18 cellular contexts compared by ENCODE assay signal in the genomic region with DNA sequence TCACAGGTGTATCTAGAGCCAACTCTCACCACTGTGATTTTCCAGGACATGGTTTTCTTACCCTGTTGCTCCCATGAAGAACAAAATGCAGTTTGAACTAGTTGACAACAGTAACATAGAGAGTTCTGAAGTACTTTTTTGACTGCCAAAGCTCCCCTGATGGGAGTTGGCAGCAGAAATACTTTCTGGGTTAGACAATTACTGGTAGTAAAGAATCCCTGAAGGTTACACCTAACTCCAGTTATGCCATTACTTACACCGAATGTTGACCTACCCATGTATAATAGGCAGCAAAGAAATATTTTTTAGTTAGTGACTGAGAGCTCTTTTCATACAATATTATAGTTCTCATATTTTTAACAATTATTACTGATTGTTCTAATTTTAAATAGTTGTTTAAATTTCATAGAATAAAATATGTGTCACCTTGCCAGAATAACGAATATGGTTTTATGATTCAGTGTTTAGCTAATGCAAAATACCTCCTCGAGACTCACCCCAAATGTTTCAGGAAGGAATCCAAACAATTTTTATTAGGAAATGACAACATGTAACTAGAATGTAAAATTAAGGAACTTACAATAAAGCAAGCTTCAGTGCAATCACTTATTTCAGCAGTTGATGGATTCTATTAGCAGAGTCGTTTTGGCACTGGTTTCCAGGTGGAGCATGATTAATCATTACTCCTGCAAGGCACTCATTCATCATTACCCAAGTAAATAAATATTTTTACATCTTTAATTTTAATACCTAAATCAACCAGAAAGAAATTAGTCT.
DNase-seq lines count a peak whose midpoint lies in the region; ATAC-seq, FAIRE-seq and TF ChIP-seq lines count a peak whose summit lies in the region.
"Had no signal": no experiment of that assay in that cellular context is flagged by ENCODE, and none has a peak within 500 bp of the region (broad histone marks: within the 10 kb centered on the region; RNA-seq: fewer than 3 reads in every experiment).

No MANE protein-coding gene starts in this region.

- peak overlapping the region; percentile 2 for H3K4me2 ChIP-seq in endothelial cell of umbilical vein (ENCODE audit: insufficient read depth, low read length)
- no peak overlapping the region for H3K4me2 ChIP-seq in GM23338

- no peaks in the 10 kb centered on the region for H3K9me2 ChIP-seq in GM23338 (ENCODE audit: insufficient read depth)

- TSS peak; percentile 48 for BruUV-seq in endothelial cell of umbilical vein (replicated peaks; lab: Mats Ljungman, UMichigan)

- no peaks in the 10 kb centered on the region for H4K20me1 ChIP-seq in endothelial cell of umbilical vein (replicated peaks; ENCODE audit: control insufficient read depth, extremely low read depth, insufficient read depth, low read length)
- no peaks in the 10 kb centered on the region for H4K20me1 ChIP-seq in GM23338 (replicated peaks; ENCODE audit: insufficient read depth)

- TF ChIP-seq CTCF in endothelial cell of umbilical vein (IDR thresholded peaks at IDR 0.05; ENCODE audit: extremely low read depth in 1 of 2, insufficient read depth in 1 of 2, low read depth in 1 of 2, low read length in 2 of 2) (no peak), pancreas (IDR thresholded peaks at IDR 0.05) (no peak), GM23338 (conservative IDR thresholded peaks at IDR 0.05; ENCODE audit: low read depth in 2 of 2) (no peak)

- peak; percentile 85 for DNase-seq in EL
- DNase-seq in RKO (ENCODE audit: low spot score) = peak; percentile 27
- DNase-seq in endothelial cell of umbilical vein (ENCODE audit: low read depth, low spot score) = no peak
- DNase-seq in pancreas = no peak
- no peak for DNase-seq in GM23338 (ENCODE audit: low spot score)
- DNase-seq in activated CD8-positive, alpha-beta memory T cell treated with anti-CD3 and anti-CD28 coated beads, Interleukin-2, amount 10 ng/mL, durations not matched to agents 7 days and 5 days = no peak
- DNase-seq in H4 (ENCODE audit: low spot score) = no peak
- DNase-seq: activated CD4-positive, alpha-beta T cell treated with anti-CD3 and anti-CD28 coated beads, Interleukin-2, amount 50 U/mL, for 4 hours; amygdala; gastrocnemius medialis; midbrain; NCI-H1930; NCI-H82; substantia nigra; T-helper 9 cell had no signal

- H3K9me1 ChIP-seq in endothelial cell of umbilical vein (replicated peaks; ENCODE audit: control insufficient read depth, extremely low read depth, insufficient read depth, low read length) = no peaks in the 10 kb centered on the region

- H3K4me3 ChIP-seq in endothelial cell of umbilical vein (replicated peaks in 1 of 3; ENCODE audit: insufficient read depth in 1 of 3, low read depth in 1 of 3, low read length in 3 of 3) (no peak overlapping the region), pancreas (no peak overlapping the region), GM23338 (no peak overlapping the region)
- H3K4me3 ChIP-seq: gastrocnemius medialis had no signal

- H3K4me1 ChIP-seq in endothelial cell of umbilical vein (ENCODE audit: control insufficient read depth, extremely low read depth, insufficient read depth, low read length) (no peaks in the 10 kb centered on the region), pancreas (no peaks in the 10 kb centered on the region), GM23338 (ENCODE audit: insufficient read depth) (peaks cover 21% of the 10 kb centered on the region)
- H3K4me1 ChIP-seq: gastrocnemius medialis had no signal

- H3K27me3 ChIP-seq in endothelial cell of umbilical vein (ENCODE audit: control insufficient read depth in 2 of 2, insufficient read depth in 2 of 2, low read length in 2 of 2) = no peaks in the 10 kb centered on the region
- peaks cover 0 to 10% (median 3%) of the 10 kb centered on the region in 4 donors for H3K27me3 ChIP-seq in pancreas
- H3K27me3 ChIP-seq in GM23338 (ENCODE audit: insufficient read depth) = no peaks in the 10 kb centered on the region
- H3K27me3 ChIP-seq: gastrocnemius medialis had no signal

- no peaks in the 10 kb centered on the region for H3K36me3 ChIP-seq in endothelial cell of umbilical vein (ENCODE audit: control insufficient read depth in 2 of 2, extremely low read depth in 1 of 2, insufficient read depth in 2 of 2, low read length in 2 of 2)
- no peaks in the 10 kb centered on the region for H3K36me3 ChIP-seq in pancreas
- H3K36me3 ChIP-seq in GM23338 (ENCODE audit: insufficient read depth) = no peaks in the 10 kb centered on the region
- H3K36me3 ChIP-seq: gastrocnemius medialis had no signal

- H3K79me2 ChIP-seq in endothelial cell of umbilical vein (ENCODE audit: control insufficient read depth, insufficient read depth, low read length) (no peaks in the 10 kb centered on the region), GM23338 (replicated peaks; ENCODE audit: insufficient read depth) (no peaks in the 10 kb centered on the region)

- peak overlapping the region; percentile 45 for H3K27ac ChIP-seq in endothelial cell of umbilical vein (ENCODE audit: insufficient read depth, low read depth, low read length)
- peak overlapping the region; percentile 7 to 69 (median 52) for H3K27ac ChIP-seq in pancreas
- no peak overlapping the region for H3K27ac ChIP-seq in GM23338 (ENCODE audit: low read depth)
- H3K27ac ChIP-seq: gastrocnemius medialis had no signal

- intact Hi-C loops in endothelial cell of umbilical vein (cut with micrococcal nuclease) (loop anchor here (1.0 kb wide), 1 partner anchor 18 kb away; no protein-coding TSS in a partner anchor), pancreas (cut with DNase I) (no loop called here)

- H3K9me3 ChIP-seq in endothelial cell of umbilical vein (replicated peaks; ENCODE audit: control insufficient read depth, insufficient read depth, low read length) (no peaks in the 10 kb centered on the region), pancreas (no peaks in the 10 kb centered on the region)
- H3K9me3 ChIP-seq: gastrocnemius medialis had no signal

- H3K4me1 Mint-ChIP-seq in GM23338 = peaks cover 32% of the 10 kb centered on the region
- no peaks in the 10 kb centered on the region for H3K4me1 Mint-ChIP-seq in activated CD8-positive, alpha-beta memory T cell treated with anti-CD3 and anti-CD28 coated beads, Interleukin-2, amount 10 ng/mL, durations not matched to agents 7 days and 5 days
- H3K4me1 Mint-ChIP-seq: activated T-helper 17 cell treated with anti-CD3 and anti-CD28 coated beads, Interleukin-2, amount 50 U/mL, for 72 hours had no signal

- WGBS in pancreas, 2 donors = 31 to 45% methylated on average over 4 of the region's 4 CpGs

- H3K27me3 Mint-ChIP-seq in GM23338 (ENCODE audit: insufficient read depth, low read depth, poor library complexity) = no peaks in the 10 kb centered on the region
- peaks cover 2% of the 10 kb centered on the region for H3K27me3 Mint-ChIP-seq in activated CD8-positive, alpha-beta memory T cell treated with anti-CD3 and anti-CD28 coated beads, Interleukin-2, amount 10 ng/mL, durations not matched to agents 7 days and 5 days
- H3K27me3 Mint-ChIP-seq: activated T-helper 17 cell treated with anti-CD3 and anti-CD28 coated beads, Interleukin-2, amount 50 U/mL, for 72 hours had no signal

- H2AFZ ChIP-seq in endothelial cell of umbilical vein (ENCODE audit: low read depth, low read length) (no peak overlapping the region), GM23338 (no peak overlapping the region)

- H3K27ac Mint-ChIP-seq in GM23338 = no peak overlapping the region
- H3K27ac Mint-ChIP-seq in activated CD8-positive, alpha-beta memory T cell treated with anti-CD3 and anti-CD28 coated beads, Interleukin-2, amount 10 ng/mL, durations not matched to agents 7 days and 5 days = no peak overlapping the region
- H3K27ac Mint-ChIP-seq: activated T-helper 17 cell treated with anti-CD3 and anti-CD28 coated beads, Interleukin-2, amount 50 U/mL, for 72 hours had no signal

- FAIRE-seq in endothelial cell of umbilical vein (lab: Jason Lieb, UNC) = no peak
- FAIRE-seq in pancreas (lab: Jason Lieb, UNC) = no peak

- no peak overlapping the region for H3K4me3 Mint-ChIP-seq in GM23338
- no peak overlapping the region for H3K4me3 Mint-ChIP-seq in activated CD8-positive, alpha-beta memory T cell treated with anti-CD3 and anti-CD28 coated beads, Interleukin-2, amount 10 ng/mL, durations not matched to agents 7 days and 5 days
- H3K4me3 Mint-ChIP-seq: activated T-helper 17 cell treated with anti-CD3 and anti-CD28 coated beads, Interleukin-2, amount 50 U/mL, for 72 hours had no signal

- no peak overlapping the region for H3K9ac ChIP-seq in endothelial cell of umbilical vein (replicated peaks; ENCODE audit: extremely low read depth, insufficient read depth, low read length)

- TF ChIP-seq POLR2A in endothelial cell of umbilical vein (IDR thresholded peaks at IDR 0.05; ENCODE audit: low read depth, low read length) = no peak

- CTCF ChIA-PET in endothelial cell of umbilical vein (lab: Charles Lee) = interaction anchor here (0.8 to 2.4 kb wide), 4 partner anchors 16 to 18 kb away, joined by 3 to 17 read pairs (median 4); no protein-coding TSS in a partner anchor
- CTCF ChIA-PET in activated CD8-positive, alpha-beta memory T cell treated with anti-CD3 and anti-CD28 coated beads, Interleukin-2, amount 10 ng/mL, durations not matched to agents 7 days and 5 days (lab: Charles Lee) = interaction anchor here (1.1 to 1.7 kb wide), 3 partner anchors 9 to 16 kb away, joined by 3 to 8 read pairs (median 4); no protein-coding TSS in a partner anchor

- dilution Hi-C loops in endothelial cell of umbilical vein (cut with MboI; ENCODE audit: extremely low pct_ligation_motif_present, low sequenced_read_pairs) = no loop called here

- H3F3A ChIP-seq in GM23338 (replicated peaks; ENCODE audit: low read depth) = 0 out of 2 replicates have a peak, but pooled peaks cover 4% of the 10 kb centered on the region

- H3K36me3 Mint-ChIP-seq in GM23338 (ENCODE audit: low read depth) = no peaks in the 10 kb centered on the region
- no peaks in the 10 kb centered on the region for H3K36me3 Mint-ChIP-seq in activated CD8-positive, alpha-beta memory T cell treated with anti-CD3 and anti-CD28 coated beads, Interleukin-2, amount 10 ng/mL, durations not matched to agents 7 days and 5 days

- no peaks in the 10 kb centered on the region for H3K9me3 Mint-ChIP-seq in GM23338
- H3K9me3 Mint-ChIP-seq in activated CD8-positive, alpha-beta memory T cell treated with anti-CD3 and anti-CD28 coated beads, Interleukin-2, amount 10 ng/mL, durations not matched to agents 7 days and 5 days (ENCODE audit: low read depth) = no peaks in the 10 kb centered on the region
- H3K9me3 Mint-ChIP-seq: activated T-helper 17 cell treated with anti-CD3 and anti-CD28 coated beads, Interleukin-2, amount 50 U/mL, for 72 hours had no signal

- peak; percentile 61 to 79 (median 68) for ATAC-seq in pancreas
- no peak for ATAC-seq in GM23338
- ATAC-seq in activated CD8-positive, alpha-beta memory T cell treated with anti-CD3 and anti-CD28 coated beads, Interleukin-2, amount 10 ng/mL, durations not matched to agents 7 days and 5 days = no peak
- no peak for ATAC-seq in esophagus mucosa
- ATAC-seq: gastrocnemius medialis, Right ventricle myocardium inferior had no signal

- POLR2A ChIA-PET in endothelial cell of umbilical vein (lab: Charles Lee) = no interaction called here

TF ChIP-seq in endothelial cell of umbilical vein, 7 proteins besides CTCF, POLR2A, EP300 and RAD21 (continues in another document):
- TF ChIP-seq EZH2 (IDR thresholded peaks at IDR 0.05; ENCODE audit: borderline replicate concordance, low read depth, low read length, severe bottlenecking) = no peak

TF ChIP-seq in GM23338, 12 proteins besides CTCF, POLR2A, EP300 and RAD21:
- no peak for TF ChIP-seq POLR2AphosphoS5 (IDR thresholded peaks at IDR 0.05; ENCODE audit: low read depth)

Comparison
In these comparisons a context has a peak if more than half of its experiments do, and no peak if none do; other contexts are left out.
1. DNase-seq: peak in EL (single experiment) and RKO (single experiment); none in endothelial cell of umbilical vein (single experiment), pancreas (0 of 6), GM23338 (single experiment), activated CD8-positive, alpha-beta memory T cell treated with anti-CD3 and anti-CD28 coated beads, Interleukin-2, amount 10 ng/mL, durations not matched to agents 7 days and 5 days (single experiment) and H4 (single experiment).
2. ATAC-seq: peak in pancreas (4 of 4); none in GM23338 (single experiment), activated CD8-positive, alpha-beta memory T cell treated with anti-CD3 and anti-CD28 coated beads, Interleukin-2, amount 10 ng/mL, durations not matched to agents 7 days and 5 days (single experiment) and esophagus mucosa (single experiment).